Comparison of ENCODE assay signal across 18 cellular contexts in the genomic region with DNA sequence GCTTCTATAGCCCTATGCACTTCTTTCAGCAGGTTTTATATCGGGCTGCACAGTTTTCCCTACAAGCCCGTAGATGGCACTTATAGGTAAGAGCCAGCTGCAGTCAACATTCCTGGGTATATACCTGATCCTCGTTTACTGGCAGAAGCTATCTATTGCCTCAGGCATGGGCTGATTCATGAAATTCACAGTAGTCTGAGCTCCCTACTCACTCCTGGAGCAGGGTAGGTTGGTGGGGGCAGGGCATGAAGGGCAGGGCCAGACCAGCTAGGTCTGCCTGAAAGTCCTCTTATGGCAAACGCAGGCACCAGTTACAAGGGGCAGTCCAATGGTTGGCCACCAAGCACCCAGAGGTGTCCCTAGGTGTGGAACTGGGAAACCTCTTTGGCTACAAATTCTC.
"Had no signal": no experiment of that assay in that cellular context is flagged by ENCODE, and none has a peak within 500 bp of the region (broad histone marks: within the 10 kb centered on the region; RNA-seq: fewer than 3 reads in every experiment).

No MANE protein-coding gene starts in this region.

- H3K36me3 ChIP-seq: ascending aorta, gastrocnemius medialis, thyroid gland had no signal

- H3K27ac Mint-ChIP-seq: activated naive CD4-positive, alpha-beta T cell treated with anti-CD3 and anti-CD28 coated beads for 36 hours; activated naive CD8-positive, alpha-beta T cell treated with anti-CD3 and anti-CD28 coated beads, Interleukin-2, amount 50 U/mL, for 24 hours; activated T-helper 17 cell treated with anti-CD3 and anti-CD28 coated beads, Interleukin-2, amount 50 U/mL, for 72 hours; effector memory CD8-positive, alpha-beta T cell; memory B cell; naive thymus-derived CD8-positive, alpha-beta T cell; stimulated activated naive B cell treated with anti-CD40 and anti-IgM and Interleukin-4, amounts not matched to agents 10 μg/mL and 1 μg/mL and 100 μg/mL, for 72 hours had no signal

- H3K4me3 Mint-ChIP-seq: activated naive CD4-positive, alpha-beta T cell treated with anti-CD3 and anti-CD28 coated beads for 36 hours; activated naive CD8-positive, alpha-beta T cell treated with anti-CD3 and anti-CD28 coated beads, Interleukin-2, amount 50 U/mL, for 24 hours; activated T-helper 17 cell treated with anti-CD3 and anti-CD28 coated beads, Interleukin-2, amount 50 U/mL, for 72 hours; effector memory CD8-positive, alpha-beta T cell; memory B cell; naive thymus-derived CD8-positive, alpha-beta T cell; stimulated activated naive B cell treated with anti-CD40 and anti-IgM and Interleukin-4, amounts not matched to agents 10 μg/mL and 1 μg/mL and 100 μg/mL, for 72 hours had no signal

- H3K27me3 Mint-ChIP-seq: activated naive CD8-positive, alpha-beta T cell treated with anti-CD3 and anti-CD28 coated beads, Interleukin-2, amount 50 U/mL, for 24 hours had no signal

- H3K79me2 ChIP-seq: parathyroid adenoma had no signal

- H3K4me3 ChIP-seq: ascending aorta, gastrocnemius medialis, thyroid gland had no signal

- H3K4me1 ChIP-seq: ascending aorta, gastrocnemius medialis, parathyroid adenoma, thyroid gland had no signal

- H3K9ac ChIP-seq: parathyroid adenoma had no signal

- H3K27ac ChIP-seq: ascending aorta, gastrocnemius medialis, parathyroid adenoma, thyroid gland had no signal

- H2AFZ ChIP-seq: parathyroid adenoma had no signal

- H3K9me3 ChIP-seq: ascending aorta, gastrocnemius medialis, thyroid gland had no signal

- ATAC-seq: activated CD4-positive, CD25-positive, alpha-beta regulatory T cell treated with anti-CD3 and anti-CD28 coated beads, Interleukin-2, amount 50 U/mL, for 24 hours; activated naive CD8-positive, alpha-beta T cell treated with anti-CD3 and anti-CD28 coated beads, Interleukin-2, amount 50 U/mL, for 24 hours; activated T-helper 17 cell treated with anti-CD3 and anti-CD28 coated beads, Interleukin-2, amount 50 U/mL, for 72 hours; effector memory CD8-positive, alpha-beta T cell; gastrocnemius medialis; left ventricle myocardium superior; naive thymus-derived CD8-positive, alpha-beta T cell; stimulated activated naive B cell treated with anti-CD40 and anti-IgM and Interleukin-4, amounts not matched to agents 10 μg/mL and 1 μg/mL and 100 μg/mL, for 72 hours had no signal

- H3K4me1 Mint-ChIP-seq: activated naive CD8-positive, alpha-beta T cell treated with anti-CD3 and anti-CD28 coated beads, Interleukin-2, amount 50 U/mL, for 24 hours; activated T-helper 17 cell treated with anti-CD3 and anti-CD28 coated beads, Interleukin-2, amount 50 U/mL, for 72 hours; memory B cell; naive thymus-derived CD8-positive, alpha-beta T cell; stimulated activated naive B cell treated with anti-CD40 and anti-IgM and Interleukin-4, amounts not matched to agents 10 μg/mL and 1 μg/mL and 100 μg/mL, for 72 hours had no signal

- DNase-seq: activated CD4-positive, alpha-beta T cell treated with anti-CD3 and anti-CD28 coated beads, Interleukin-2, amount 50 U/mL, for 4 hours; activated naive CD4-positive, alpha-beta T cell treated with anti-CD3 and anti-CD28 coated beads for 36 hours; activated naive CD8-positive, alpha-beta T cell treated with anti-CD3 and anti-CD28 coated beads, Interleukin-2, amount 50 U/mL, for 24 hours; activated T-cell treated with anti-CD3 and anti-CD28 coated beads for 4 hours; dermis blood vessel endothelial cell; effector memory CD8-positive, alpha-beta T cell; gastrocnemius medialis; left ventricle myocardium superior; naive thymus-derived CD8-positive, alpha-beta T cell; stimulated activated CD4-positive, alpha-beta T cell treated with anti-CD3 and anti-CD28 coated beads, Interleukin-2, amount 100 ng/mL, for 48 hours; stimulated activated naive B cell treated with anti-CD40 and anti-IgM and Interleukin-4, amounts not matched to agents 10 μg/mL and 1 μg/mL and 100 μg/mL, for 72 hours; T-helper 9 cell; thyroid gland had no signal

- H3K27me3 ChIP-seq: ascending aorta, gastrocnemius medialis, thyroid gland had no signal
